In the genomic region with DNA sequence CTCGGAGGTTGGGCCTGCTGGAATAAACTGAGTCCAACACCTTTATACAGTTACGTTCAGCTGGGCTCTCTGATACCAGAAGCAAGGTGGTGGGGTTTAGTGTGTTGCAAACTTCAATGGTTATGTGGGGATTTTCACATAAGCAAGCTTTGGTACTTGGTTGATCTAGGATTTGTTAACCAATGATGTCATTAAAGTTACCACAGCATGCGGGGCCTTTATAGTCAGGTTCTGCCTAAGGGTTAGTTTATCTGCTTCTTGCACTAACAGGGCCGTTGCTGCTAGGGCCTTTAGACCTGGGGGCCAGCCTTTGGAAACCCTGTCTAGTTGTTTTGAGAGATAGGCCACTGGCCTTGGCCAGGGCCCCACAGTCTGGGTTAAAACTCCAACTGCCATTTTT, we compare ENCODE assay signal across 6 cellular contexts. TPM values are rescaled to one million over a fixed set of nuclear protein-coding genes. Genes with fewer than 3 reads are reported as not detected.
"Had no signal": no experiment of that assay in that cellular context is flagged by ENCODE, and none has a peak within 500 bp of the region (broad histone marks: within the 10 kb centered on the region; RNA-seq: fewer than 3 reads in every experiment).

No MANE protein-coding gene starts in this region.

RNA-seq across cellular contexts. Expression of gene MRLN, which starts 24.1 kb away (rescaled TPM):
- polyA plus RNA-seq: neural cell, ovary, right cardiac atrium, sigmoid colon, small intestine, urinary bladder had no signal
